ENCODE assay signal across 8 cellular contexts in the genomic region with DNA sequence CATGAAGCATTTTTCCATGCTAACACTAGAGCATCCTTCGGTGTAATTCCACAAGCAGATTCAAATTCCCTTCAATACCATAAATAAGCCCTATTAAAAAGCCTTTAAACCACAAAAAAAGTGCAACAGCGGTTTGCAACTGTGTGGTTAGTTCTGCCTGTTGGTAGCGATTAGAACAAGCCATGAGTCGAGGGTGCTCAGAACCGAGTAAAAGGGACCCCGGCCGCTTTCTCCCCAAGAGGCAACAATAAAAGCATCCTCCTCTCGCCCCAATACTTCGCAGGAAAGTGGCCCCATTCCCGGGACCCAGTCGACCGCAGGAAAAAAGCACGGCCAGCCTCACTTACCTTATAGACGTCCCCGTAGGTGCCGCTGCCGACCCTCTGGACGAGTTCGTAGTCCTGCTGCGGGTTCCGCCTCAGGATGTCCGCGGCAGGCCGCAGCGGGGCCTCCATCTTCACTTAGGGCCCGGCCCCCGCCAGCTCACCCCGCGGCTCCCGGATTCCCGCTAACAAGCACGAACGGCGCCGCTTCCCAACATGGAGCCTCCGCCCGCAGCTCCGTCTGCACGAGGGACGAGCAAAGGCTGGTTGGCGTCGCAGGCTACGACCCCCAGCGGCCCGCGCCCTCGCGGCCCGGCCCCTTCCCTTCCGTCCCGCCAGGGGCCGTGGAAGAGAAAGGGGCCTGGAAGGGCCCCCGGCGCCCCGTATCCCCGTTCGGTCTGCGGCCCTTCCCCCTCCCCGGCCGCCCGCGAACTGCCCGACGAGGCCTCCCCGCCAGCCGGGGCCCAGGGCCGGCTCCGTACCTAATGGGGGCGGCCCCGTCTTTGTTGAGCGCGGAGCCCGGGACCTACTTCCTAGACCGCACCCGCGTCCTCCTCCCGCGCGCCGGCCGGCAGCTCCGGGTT. TPM values are rescaled to one million over a fixed set of nuclear protein-coding genes. Genes with fewer than 3 reads are reported as not detected.
DNase-seq lines count a peak whose midpoint lies in the region; ATAC-seq, FAIRE-seq and TF ChIP-seq lines count a peak whose summit lies in the region.

No MANE protein-coding gene starts in this region.

- peak overlapping the region; percentile 89 for H3K4me3 Mint-ChIP-seq in activated CD4-positive, alpha-beta T cell treated with anti-CD3 and anti-CD28 coated beads, Interleukin-2, amount 10 ng/mL, durations not matched to agents 24 days and 14 days

- H2BK5ac ChIP-seq in H1 (ENCODE audit: low read depth, low read length) (0 out of 2 replicates have a peak overlapping the region, but pooled peaks have one; percentile 45), mesendoderm (ENCODE audit: low read length) (no peak overlapping the region)

- H3K18ac ChIP-seq in H1 (ENCODE audit: extremely low read depth, low read length): peak overlapping the region; percentile 73; the same call in 1 of the 2 replicates
- peak overlapping the region; percentile 91 for H3K18ac ChIP-seq in mesendoderm (ENCODE audit: low read length)

- H2AFZ ChIP-seq in HCT116 (ENCODE audit: low read depth, low read length, poor library complexity, severe bottlenecking) (no peak overlapping the region), H1 (ENCODE audit: low read length) (no peak overlapping the region; the same call in 1 of the 2 replicates)

- H3K27me3 Mint-ChIP-seq in activated CD4-positive, alpha-beta T cell treated with anti-CD3 and anti-CD28 coated beads, Interleukin-2, amount 10 ng/mL, durations not matched to agents 24 days and 14 days: peaks cover 14% of the 10 kb centered on the region

- H3K36me3 ChIP-seq in HCT116 (ENCODE audit: control insufficient read depth in 1 of 2, insufficient read depth in 2 of 2, low read length in 2 of 2) (no peaks in the 10 kb centered on the region), H1 (ENCODE audit: control insufficient read depth in 2 of 4, insufficient read depth in 4 of 4, low read length in 3 of 4) (no peaks in the 10 kb centered on the region; a peak in 1 of 8 replicates), mesendoderm (ENCODE audit: control insufficient read depth, insufficient read depth, low read length) (no peaks in the 10 kb centered on the region), stomach smooth muscle (ENCODE audit: control insufficient read depth in 2 of 2, insufficient read depth in 2 of 2, low read length in 2 of 2) (no peaks in the 10 kb centered on the region)

- H3K9me3 ChIP-seq in HCT116 (ENCODE audit: control insufficient read depth in 1 of 2, insufficient read depth in 1 of 2, low read depth in 1 of 2, low read length in 2 of 2) (no peaks in the 10 kb centered on the region), H1 (ENCODE audit: insufficient read depth in 2 of 2, low read depth in 1 of 2, low read length in 1 of 2) (peaks cover 0 to under 1% of the 10 kb centered on the region in 2 experiments; a peak in 1 of 4 replicates), stomach smooth muscle (ENCODE audit: control insufficient read depth in 2 of 2, low read length in 2 of 2) (no peaks in the 10 kb centered on the region)

- no peak overlapping the region for H2BK20ac ChIP-seq in H1 (ENCODE audit: low read length)

- H3K23ac ChIP-seq in H1 (ENCODE audit: insufficient read length) (no peak overlapping the region), mesendoderm (ENCODE audit: low read length) (peak overlapping the region; percentile 91)

- H4K5ac ChIP-seq in H1 (ENCODE audit: insufficient read length, low read depth, low read length): peak overlapping the region; percentile 85
- no peak overlapping the region for H4K5ac ChIP-seq in mesendoderm (ENCODE audit: low read length)

- H3K79me2 ChIP-seq in HCT116 (ENCODE audit: insufficient read depth, low read length) (peaks cover 51% of the 10 kb centered on the region), H1 (ENCODE audit: control insufficient read depth in 1 of 2, insufficient read depth in 2 of 2, low read length in 2 of 2) (peaks cover 5 to 49% of the 10 kb centered on the region in 2 experiments), mesendoderm (ENCODE audit: control insufficient read depth, insufficient read depth, low read length) (peaks cover 34% of the 10 kb centered on the region)

- peaks cover 38% of the 10 kb centered on the region for H3K4me1 Mint-ChIP-seq in activated CD4-positive, alpha-beta T cell treated with anti-CD3 and anti-CD28 coated beads, Interleukin-2, amount 10 ng/mL, durations not matched to agents 24 days and 14 days

- peak; percentile 49 for DNase-seq in NCI-H345 (lab: John Stamatoyannopoulos, UW)
- no peak for DNase-seq in NCI-H345 treated with DMSO at 0.1 percent for 48 hours (lab: John Stamatoyannopoulos, UW; ENCODE audit: unreplicated experiment)
- no peak for DNase-seq in HCT116 (ENCODE audit: low read depth, low spot score)
- DNase-seq in M059J (ENCODE audit: low read depth): peak; percentile 55
- peak; percentile 80 for DNase-seq in activated CD4-positive, alpha-beta T cell treated with anti-CD3 and anti-CD28 coated beads, Interleukin-2, amount 10 ng/mL, durations not matched to agents 24 days and 14 days
- DNase-seq in H1 (ENCODE audit: low read depth in 1 of 2, low spot score in 2 of 2): peak; percentile 10 to 77
- DNase-seq in mesendoderm: peak; percentile 65

- H3K9me2 ChIP-seq in HCT116 (ENCODE audit: insufficient read depth): no peaks in the 10 kb centered on the region

- no peak for TF ChIP-seq CTCF in HCT116 (IDR thresholded peaks at IDR 0.05 in 2 of 3, conservative IDR thresholded peaks at IDR 0.05 in 1 of 3; ENCODE audit: borderline replicate concordance in 1 of 3, insufficient read depth in 1 of 3, low read depth in 2 of 3, low read length in 2 of 3)
- TF ChIP-seq CTCF in H1 (IDR thresholded peaks at IDR 0.05; ENCODE audit: control extremely low read depth in 1 of 3, insufficient read depth in 1 of 3, low read depth in 1 of 3, low read length in 3 of 3): no peak

- H3K27ac Mint-ChIP-seq in activated CD4-positive, alpha-beta T cell treated with anti-CD3 and anti-CD28 coated beads, Interleukin-2, amount 10 ng/mL, durations not matched to agents 24 days and 14 days: peak overlapping the region; percentile 75

- no peak overlapping the region; the same call in 1 of the 2 replicates for H2BK15ac ChIP-seq in H1 (ENCODE audit: low read length)
- H2BK15ac ChIP-seq in mesendoderm (replicated peaks; ENCODE audit: low read depth): peak overlapping the region; percentile 39

- 1% methylated on average over 45 of the region's 82 CpGs; no CpG with 5 or more reads in 1 of the 2 experiments for WGBS in H1 (ENCODE audit: extremely low coverage in 1 of 2, insufficient coverage in 1 of 2, insufficient read length in 1 of 2, insufficient replicate concordance in 2 of 2, low coverage in 1 of 2, low lambda C conversion rate in 2 of 2, missing lambda C conversion rate in 1 of 2), 2 experiments
- WGBS in mesendoderm (ENCODE audit: extremely low coverage, insufficient coverage, low lambda C conversion rate): no CpG with 5 or more reads among the region's 82 CpGs

- no peak overlapping the region for H3K4ac ChIP-seq in H1 (replicated peaks; ENCODE audit: insufficient read length, low read depth, low read length)
- H3K4ac ChIP-seq in mesendoderm (ENCODE audit: low read depth, low read length): peak overlapping the region; percentile 77

- H4K8ac ChIP-seq in H1 (ENCODE audit: extremely low read depth, insufficient read depth, low read length): peak overlapping the region; percentile 97
- H4K8ac ChIP-seq in mesendoderm (ENCODE audit: low read depth, low read length): peak overlapping the region; percentile 95

- H3K4me1 ChIP-seq in HCT116 (ENCODE audit: control insufficient read depth in 1 of 2, insufficient read depth in 2 of 2, low read length in 2 of 2): peaks cover 9 to 27% of the 10 kb centered on the region in 2 experiments; a peak in 3 of 4 replicates
- peaks cover 0 to 6% (median 5%) of the 10 kb centered on the region in 4 experiments; a peak in 3 of 7 replicates for H3K4me1 ChIP-seq in H1 (replicated peaks in 1 of 4; ENCODE audit: control insufficient read depth in 3 of 4, insufficient read depth in 4 of 4, low read length in 3 of 4)
- H3K4me1 ChIP-seq in mesendoderm (ENCODE audit: control insufficient read depth, low read depth, low read length): peaks cover 6% of the 10 kb centered on the region
- H3K4me1 ChIP-seq in stomach smooth muscle (ENCODE audit: control insufficient read depth, insufficient read depth, low read length): peaks cover 13% of the 10 kb centered on the region

- H2AK5ac ChIP-seq in H1 (ENCODE audit: low read depth, low read length) (no peak overlapping the region), mesendoderm (ENCODE audit: low read length) (no peak overlapping the region)

- no TSS peak for BruUV-seq in HCT116 (replicated peaks; lab: Mats Ljungman, UMichigan)

- H3K4me2 ChIP-seq in HCT116 (ENCODE audit: low read length) (peak overlapping the region; percentile 97), H1 (ENCODE audit: insufficient read depth in 1 of 2, low read depth in 2 of 2, low read length in 2 of 2) (peak overlapping the region; percentile 77 to 88), mesendoderm (ENCODE audit: low read length) (peak overlapping the region; percentile 58)

- TF ChIP-seq RAD21 in HCT116 (IDR thresholded peaks at IDR 0.05; ENCODE audit: low read depth) (no peak), H1 (IDR thresholded peaks at IDR 0.05 in 1 of 2, conservative IDR thresholded peaks at IDR 0.05 in 1 of 2; ENCODE audit: low read depth in 2 of 2, low read length in 2 of 2) (0 out of 4 replicates have a peak, but pooled peaks of 1 of the 2 experiments have one; percentile 6)

- ATAC-seq in HCT116: peak; percentile 38

- H3K56ac ChIP-seq in H1 (replicated peaks; ENCODE audit: insufficient read length, low read depth, low read length): peak overlapping the region; percentile 72
- H3K56ac ChIP-seq in mesendoderm (ENCODE audit: low read length): peak overlapping the region; percentile 96

- no peak for TF ChIP-seq EP300 in H1 (IDR thresholded peaks at IDR 0.05; ENCODE audit: borderline replicate concordance in 1 of 2, low read depth in 2 of 2, low read length in 2 of 2)

- CTCF ChIA-PET in HCT116 (lab: Charles Lee) (interaction anchor here (0.7 to 1.4 kb wide), 6 partner anchors 9 to 624 kb away, joined by 3 to 6 read pairs (median 4); no protein-coding TSS in a partner anchor), H1 (lab: Charles Lee; ENCODE audit: partially characterized antibody) (interaction anchor here (0.6 to 1.6 kb wide), 10 partner anchors 21 to 385 kb away, joined by 3 to 5 read pairs (median 4); a partner anchor contains a TSS)

- peak overlapping the region; percentile 69 for H4K91ac ChIP-seq in H1 (replicated peaks; ENCODE audit: insufficient read length, low read length)

- H3K79me1 ChIP-seq in H1 (ENCODE audit: low read depth, low read length) (no peaks in the 10 kb centered on the region), mesendoderm (ENCODE audit: low read length) (peaks cover 6% of the 10 kb centered on the region)

- peaks cover 12% of the 10 kb centered on the region; the same call in 1 of the 2 replicates for H4K20me1 ChIP-seq in HCT116 (ENCODE audit: insufficient read depth)
- H4K20me1 ChIP-seq in H1 (replicated peaks in 1 of 2; ENCODE audit: control insufficient read depth in 1 of 2, insufficient read depth in 2 of 2, low read length in 2 of 2): peaks cover 0 to 5% of the 10 kb centered on the region in 2 experiments

- H3K36me3 Mint-ChIP-seq in activated CD4-positive, alpha-beta T cell treated with anti-CD3 and anti-CD28 coated beads, Interleukin-2, amount 10 ng/mL, durations not matched to agents 24 days and 14 days (ENCODE audit: low read depth): peaks cover 12% of the 10 kb centered on the region

- peak overlapping the region; percentile 76 to 81 for H3K4me3 ChIP-seq in HCT116 (replicated peaks in 1 of 2; ENCODE audit: low read depth in 1 of 2, low read length in 2 of 2)
- H3K4me3 ChIP-seq in H1 (ENCODE audit: extremely low read depth in 1 of 4, insufficient read depth in 2 of 4, low read depth in 3 of 4, low read length in 4 of 4): peak overlapping the region; percentile 75 to 91 (median 86)
- H3K4me3 ChIP-seq in mesendoderm (ENCODE audit: low read length): peak overlapping the region; percentile 83
- H3K4me3 ChIP-seq in stomach smooth muscle (ENCODE audit: low read length in 2 of 2): peak overlapping the region; percentile 69 to 83

- H2BK12ac ChIP-seq in H1 (ENCODE audit: low read depth, low read length): no peak overlapping the region

- FAIRE-seq in H1 (lab: Jason Lieb, UNC): no peak

- POLR2A ChIA-PET in HCT116 (lab: Charles Lee): interaction anchor here (0.6 to 0.9 kb wide), 2 partner anchors 203 to 211 kb away, joined by 3 read pairs; no protein-coding TSS in a partner anchor
- POLR2A ChIA-PET in H1 (lab: Charles Lee; ENCODE audit: partially characterized antibody): interaction anchor here (0.6 to 1.7 kb wide), 9 partner anchors 16 to 277 kb away, joined by 3 to 10 read pairs (median 4); a partner anchor contains a TSS

- H3K9ac ChIP-seq in HCT116 (ENCODE audit: low read length): peak overlapping the region; percentile 89
- peak overlapping the region; percentile 58 to 93 (median 74) for H3K9ac ChIP-seq in H1 (replicated peaks in 1 of 4; ENCODE audit: extremely low read depth in 1 of 4, low read depth in 3 of 4, low read length in 3 of 4)
- H3K9ac ChIP-seq in mesendoderm (ENCODE audit: low read length): peak overlapping the region; percentile 96
- peak overlapping the region; percentile 77 to 87 for H3K9ac ChIP-seq in stomach smooth muscle (ENCODE audit: low read length in 2 of 2)

- H3K27me3 ChIP-seq in HCT116 (ENCODE audit: insufficient read depth, low read length) (no peaks in the 10 kb centered on the region), H1 (replicated peaks in 1 of 4; ENCODE audit: control insufficient read depth in 3 of 4, extremely low read depth in 1 of 4, insufficient read depth in 3 of 4, low read length in 3 of 4) (no peaks in the 10 kb centered on the region), mesendoderm (ENCODE audit: insufficient read depth, low read length, poor library complexity) (no peaks in the 10 kb centered on the region), stomach smooth muscle (ENCODE audit: control insufficient read depth in 1 of 2, insufficient read depth in 2 of 2, low read length in 2 of 2) (no peaks in the 10 kb centered on the region)

- intact Hi-C loops in HCT116 (cut with micrococcal nuclease): loop anchor here (1.0 to 5.0 kb wide), 3 partner anchors 211 to 670 kb away; no protein-coding TSS in a partner anchor
- intact Hi-C loops in activated CD4-positive, alpha-beta T cell treated with anti-CD3 and anti-CD28 coated beads, Interleukin-2, amount 10 ng/mL, durations not matched to agents 24 days and 14 days (cut with micrococcal nuclease): loop anchor here (1.0 to 5.0 kb wide), 8 partner anchors 10 to 945 kb away; a partner anchor contains a TSS

- RAD21 ChIA-PET in HCT116 (lab: Charles Lee; ENCODE audit: low non-redundant PET in 1 of 2, low total read pairs in 2 of 2, uncharacterized antibody in 2 of 2, unreplicated experiment in 2 of 2): interaction anchor here (0.8 to 1.0 kb wide), 2 partner anchors 211 to 214 kb away, joined by 3 to 4 read pairs; no protein-coding TSS in a partner anchor

- no peak for TF ChIP-seq POLR2A in HCT116 (IDR thresholded peaks at IDR 0.05; ENCODE audit: borderline replicate concordance, extremely low read depth, insufficient read depth, insufficient read length)
- peak in 1 of 2 experiments; percentile 28; a peak in 2 of 3 replicates for TF ChIP-seq POLR2A in H1 (IDR thresholded peaks at IDR 0.05; ENCODE audit: control extremely low read depth in 1 of 2, low read depth in 2 of 2, low read length in 2 of 2)

- H3K23me2 ChIP-seq in H1 (ENCODE audit: low read depth, low read length): peaks cover 11% of the 10 kb centered on the region

- no peak overlapping the region for H2BK120ac ChIP-seq in H1 (replicated peaks; ENCODE audit: low read depth, low read length)
- no peak overlapping the region for H2BK120ac ChIP-seq in mesendoderm (ENCODE audit: low read depth, low read length)

- no peak overlapping the region for H3K14ac ChIP-seq in H1 (ENCODE audit: insufficient read length)

- H3K27ac ChIP-seq in HCT116 (ENCODE audit: low read depth, low read length) (peak overlapping the region; percentile 88), H1 (ENCODE audit: low read depth, low read length) (peak overlapping the region; percentile 86), mesendoderm (ENCODE audit: low read depth, low read length) (peak overlapping the region; percentile 90), stomach smooth muscle (ENCODE audit: low read length) (peak overlapping the region; percentile 79)

- no peaks in the 10 kb centered on the region for H3K9me3 Mint-ChIP-seq in activated CD4-positive, alpha-beta T cell treated with anti-CD3 and anti-CD28 coated beads, Interleukin-2, amount 10 ng/mL, durations not matched to agents 24 days and 14 days

RNA-seq across cellular contexts. Expression of a gene that starts 0.5 kb away (rescaled TPM):
- total RNA-seq in HCT116 (2021; ENCODE audit: unreplicated experiment): 39.1 TPM
- polyA plus RNA-seq in HCT116 (2012): 7.7 and 9.6 TPM in 2 replicates
- 58.2 and 75.4 TPM in 2 replicates for total RNA-seq in M059J (2014; rRNA removed; shearing (Covaris generic))
- 24.3 and 24.6 TPM in 2 replicates for total RNA-seq in activated CD4-positive, alpha-beta T cell treated with anti-CD3 and anti-CD28 coated beads, Interleukin-2, amount 10 ng/mL, durations not matched to agents 24 days and 14 days
- total RNA-seq in H1 (2021; fragmentation: NEBNext Ultra II Directional; extraction: Animal tissue kit (Norgen Biotek cat#: 25700)): 34.5 and 35.3 TPM in 2 replicates
- 7.6 and 9.2 TPM in 2 replicates for polyA plus RNA-seq in H1 (2011; rRNA removed)
- polyA plus RNA-seq in H1 (2011; cell fraction: cytosol; rRNA removed): 12.8 TPM
- 20.2 TPM for polyA plus RNA-seq in H1 (2011; cell fraction: nucleus; rRNA removed)
- 9.0 to 16.8 TPM (median 12.9 TPM) in 4 replicates for polyA plus RNA-seq in H1 (2012, experiment 1 of 2)
- polyA plus RNA-seq in H1 (2012, experiment 2 of 2): 0.92 TPM
- 19.2 TPM for polyA plus RNA-seq in H1 (2013, experiment 1 of 2)
- polyA plus RNA-seq in H1 (2013, experiment 2 of 2): 18.2 TPM
- polyA minus RNA-seq in H1 (2011; rRNA and poly(A)+ RNA removed): 9.2 and 12.0 TPM in 2 replicates
- 13.9 TPM for polyA minus RNA-seq in H1 (2011; cell fraction: cytosol; rRNA and poly(A)+ RNA removed)
- polyA minus RNA-seq in H1 (2011; cell fraction: nucleus; rRNA and poly(A)+ RNA removed): 43.1 TPM
- polyA plus RNA-seq in mesendoderm (2013, experiment 1 of 2): 23.3 TPM
- polyA plus RNA-seq in mesendoderm (2013, experiment 2 of 2): 22.9 TPM

RNA-seq across cellular contexts. Expression of a gene that starts 28.1 kb away (rescaled TPM):
- 1.4 TPM for total RNA-seq in HCT116 (2021; ENCODE audit: unreplicated experiment)
- 1.2 and 1.3 TPM in 2 replicates for polyA plus RNA-seq in HCT116 (2012)
- 0.32 and 0.44 TPM in 2 replicates for total RNA-seq in M059J (2014; rRNA removed; shearing (Covaris generic))
- total RNA-seq in activated CD4-positive, alpha-beta T cell treated with anti-CD3 and anti-CD28 coated beads, Interleukin-2, amount 10 ng/mL, durations not matched to agents 24 days and 14 days: 0.75 and 1.0 TPM in 2 replicates
- total RNA-seq in H1 (2021; fragmentation: NEBNext Ultra II Directional; extraction: Animal tissue kit (Norgen Biotek cat#: 25700)): 4.2 and 5.9 TPM in 2 replicates
- 2.1 and 4.0 TPM in 2 replicates for polyA plus RNA-seq in H1 (2011; rRNA removed)
- polyA plus RNA-seq in H1 (2011; cell fraction: cytosol; rRNA removed): 4.3 TPM
- 3.4 TPM for polyA plus RNA-seq in H1 (2011; cell fraction: nucleus; rRNA removed)
- 3.9 to 5.0 TPM (median 4.6 TPM) in 4 replicates for polyA plus RNA-seq in H1 (2012, experiment 1 of 2)
- polyA plus RNA-seq in H1 (2012, experiment 2 of 2): 0.38 TPM
- 4.5 TPM for polyA plus RNA-seq in H1 (2013, experiment 1 of 2)
- 5.7 TPM for polyA plus RNA-seq in H1 (2013, experiment 2 of 2)
- 6.0 and 7.2 TPM in 2 replicates for polyA minus RNA-seq in H1 (2011; rRNA and poly(A)+ RNA removed)
- 6.2 TPM for polyA minus RNA-seq in H1 (2011; cell fraction: cytosol; rRNA and poly(A)+ RNA removed)
- polyA minus RNA-seq in H1 (2011; cell fraction: nucleus; rRNA and poly(A)+ RNA removed): 8.5 TPM
- 2.6 TPM for polyA plus RNA-seq in mesendoderm (2013, experiment 1 of 2)
- 3.0 TPM for polyA plus RNA-seq in mesendoderm (2013, experiment 2 of 2)

Comparison
In these comparisons a context has a peak if more than half of its experiments do, and no peak if none do; other contexts are left out.
1. DNase-seq: peak in NCI-H345 (single experiment), M059J (single experiment), activated CD4-positive, alpha-beta T cell treated with anti-CD3 and anti-CD28 coated beads, Interleukin-2, amount 10 ng/mL, durations not matched to agents 24 days and 14 days (single experiment), H1 (2 of 2) and mesendoderm (single experiment); none in NCI-H345 treated with DMSO at 0.1 percent for 48 hours (single experiment) and HCT116 (single experiment).
2. Peak in every context shown above with its lines, with median percentiles within 50 percentile points of each other: H3K27ac ChIP-seq, H3K4me2 ChIP-seq, H3K4me3 ChIP-seq and H3K9ac ChIP-seq.